ENCODE assay signal across 12 cellular contexts in the genomic region with DNA sequence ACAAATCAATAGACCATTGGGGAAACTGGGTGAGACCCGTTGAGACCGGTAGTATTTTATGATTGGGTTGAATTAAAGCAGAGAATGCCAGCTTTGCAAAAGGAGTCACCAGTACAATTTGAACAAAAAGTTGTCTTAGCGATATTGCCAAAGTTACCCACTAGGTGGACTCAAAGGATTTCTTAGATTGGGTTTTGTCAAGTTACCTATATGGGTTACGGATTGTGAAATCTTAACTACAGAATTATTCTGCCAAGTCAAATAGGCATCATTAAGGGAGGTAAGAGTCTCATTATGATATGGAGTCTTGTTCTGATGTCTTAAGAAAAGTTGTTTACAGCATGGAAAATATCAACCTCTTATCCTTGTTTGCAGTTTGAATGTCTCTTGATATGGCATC. TPM values are rescaled to one million over a fixed set of nuclear protein-coding genes. Genes with fewer than 3 reads are reported as not detected.
DNase-seq lines count a peak whose midpoint lies in the region; ATAC-seq and TF ChIP-seq lines count a peak whose summit lies in the region.
"Had no signal": no experiment of that assay in that cellular context is flagged by ENCODE, and none has a peak within 500 bp of the region (broad histone marks: within the 10 kb centered on the region; RNA-seq: fewer than 3 reads in every experiment).

No MANE protein-coding gene starts in this region.

- intact Hi-C loops in Caco-2 (cut with micrococcal nuclease; ENCODE audit: unreplicated experiment): loop anchor here (1.0 kb wide), 1 partner anchor 308 kb away; no protein-coding TSS in a partner anchor
- intact Hi-C loops in PC-3 (cut with micrococcal nuclease): no loop called here

- no peaks in the 10 kb centered on the region for H3K9me3 Mint-ChIP-seq in Caco-2 (ENCODE audit: unreplicated experiment)
- peaks cover 29 to 43% of the 10 kb centered on the region in 2 experiments for H3K9me3 Mint-ChIP-seq in H9
- H3K9me3 Mint-ChIP-seq in glutamatergic neuron (ENCODE audit: unreplicated experiment): no peaks in the 10 kb centered on the region
- H3K9me3 Mint-ChIP-seq in stimulated activated naive CD8-positive, alpha-beta T cell treated with anti-CD3 and anti-CD28 coated beads, Interleukin-15, amount 100 ng/mL, for 72 hours: no peaks in the 10 kb centered on the region
- H3K9me3 Mint-ChIP-seq: dendritic cell treated with granulocyte-macrophage colony-stimulating factor and Interleukin-4, amounts not matched to agents 40 ng/mL and 50 ng/mL, for 4 days had no signal

- H2AFZ ChIP-seq in H9 (ENCODE audit: low read length): no peak overlapping the region
- H2AFZ ChIP-seq in PC-3 (ENCODE audit: low read length): no peak overlapping the region

- H4K20me1 ChIP-seq in H9 (ENCODE audit: control insufficient read depth, insufficient read depth, insufficient read length) (no peaks in the 10 kb centered on the region), PC-3 (ENCODE audit: low read length) (no peaks in the 10 kb centered on the region)

- H3K4me2 ChIP-seq in H9 (ENCODE audit: insufficient read depth, insufficient read length, low read length) (no peak overlapping the region), PC-3 (ENCODE audit: low read length) (no peak overlapping the region)

- no peak overlapping the region for H3K18ac ChIP-seq in H9 (ENCODE audit: insufficient read length, low read depth, low read length)

- no peaks in the 10 kb centered on the region for H3K36me3 ChIP-seq in Caco-2 (ENCODE audit: control insufficient read depth, insufficient read depth, low read length)
- H3K36me3 ChIP-seq in PC-3 (ENCODE audit: low read depth, low read length): no peaks in the 10 kb centered on the region

- H3K23me2 ChIP-seq in H9 (ENCODE audit: insufficient read length, low read depth, low read length, poor library complexity, severe bottlenecking): no peaks in the 10 kb centered on the region

- H3K27me3 Mint-ChIP-seq in Caco-2 (ENCODE audit: insufficient read depth, unreplicated experiment) (no peaks in the 10 kb centered on the region), H9 (ENCODE audit: low read depth) (0 out of 2 replicates have a peak, but pooled peaks cover 1% of the 10 kb centered on the region), glutamatergic neuron (ENCODE audit: unreplicated experiment) (no peaks in the 10 kb centered on the region)
- H3K27me3 Mint-ChIP-seq in stimulated activated naive CD8-positive, alpha-beta T cell treated with anti-CD3 and anti-CD28 coated beads, Interleukin-15, amount 100 ng/mL, for 72 hours: no peaks in the 10 kb centered on the region
- H3K27me3 Mint-ChIP-seq: dendritic cell treated with granulocyte-macrophage colony-stimulating factor and Interleukin-4, amounts not matched to agents 40 ng/mL and 50 ng/mL, for 4 days had no signal

- H4K91ac ChIP-seq in H9 (ENCODE audit: insufficient read length, low read depth, low read length): no peak overlapping the region

- no peak overlapping the region for H2BK120ac ChIP-seq in H9 (ENCODE audit: low read depth, low read length, poor library complexity, severe bottlenecking)

- no peaks in the 10 kb centered on the region for H3K36me3 Mint-ChIP-seq in Caco-2 (ENCODE audit: insufficient read depth, unreplicated experiment)
- H3K36me3 Mint-ChIP-seq in H9 (ENCODE audit: insufficient read depth in 1 of 3, low read depth in 3 of 3): no peaks in the 10 kb centered on the region
- no peaks in the 10 kb centered on the region for H3K36me3 Mint-ChIP-seq in glutamatergic neuron (ENCODE audit: unreplicated experiment)

- no peak overlapping the region for H2BK15ac ChIP-seq in H9 (ENCODE audit: low read depth, low read length)

- H3K9ac ChIP-seq in H9 (ENCODE audit: extremely low read depth, insufficient read length, low read length) (no peak overlapping the region), PC-3 (ENCODE audit: low read length) (no peak overlapping the region)

- H3F3A ChIP-seq in PC-3 (ENCODE audit: low read length, unreplicated experiment): no peaks in the 10 kb centered on the region

- H3K27ac ChIP-seq in H9 (ENCODE audit: insufficient read length, low read depth, low read length) (no peak overlapping the region), PC-3 (ENCODE audit: low read length) (no peak overlapping the region)

- CTCF ChIA-PET in Caco-2 (lab: Charles Lee): no interaction called here
- CTCF ChIA-PET in PC-3 (lab: Charles Lee): no interaction called here

- BruUV-seq in Caco-2 (replicated peaks; lab: Mats Ljungman, UMichigan) (no TSS peak), PC-3 (replicated peaks; lab: Mats Ljungman, UMichigan) (no TSS peak)

- no peak overlapping the region for H4K8ac ChIP-seq in H9 (replicated peaks; ENCODE audit: insufficient read length, low read depth, low read length)

- H3K4me3 Mint-ChIP-seq in Caco-2 (ENCODE audit: unreplicated experiment): no peak overlapping the region
- no peak overlapping the region for H3K4me3 Mint-ChIP-seq in H9
- H3K4me3 Mint-ChIP-seq in glutamatergic neuron (ENCODE audit: unreplicated experiment): no peak overlapping the region
- no peak overlapping the region for H3K4me3 Mint-ChIP-seq in stimulated activated naive CD8-positive, alpha-beta T cell treated with anti-CD3 and anti-CD28 coated beads, Interleukin-15, amount 100 ng/mL, for 72 hours
- H3K4me3 Mint-ChIP-seq: dendritic cell treated with granulocyte-macrophage colony-stimulating factor and Interleukin-4, amounts not matched to agents 40 ng/mL and 50 ng/mL, for 4 days had no signal

- H3K4me1 Mint-ChIP-seq in Caco-2 (ENCODE audit: low read depth, unreplicated experiment) (no peaks in the 10 kb centered on the region), H9 (peaks cover 2 to 5% of the 10 kb centered on the region in 2 experiments; a peak in 3 of 4 replicates), glutamatergic neuron (ENCODE audit: low read depth, unreplicated experiment) (no peaks in the 10 kb centered on the region)
- H3K4me1 Mint-ChIP-seq in stimulated activated naive CD8-positive, alpha-beta T cell treated with anti-CD3 and anti-CD28 coated beads, Interleukin-15, amount 100 ng/mL, for 72 hours: no peaks in the 10 kb centered on the region

- H4K5ac ChIP-seq in H9 (ENCODE audit: insufficient read length, low read depth, low read length): no peak overlapping the region

- TF ChIP-seq CTCF in Caco-2 (IDR thresholded peaks at IDR 0.05; ENCODE audit: insufficient read depth in 1 of 2, low read depth in 1 of 2, low read length in 1 of 2, severe bottlenecking in 1 of 2, unreplicated experiment in 1 of 2) (peak; percentile 21 to 26), H9 (conservative IDR thresholded peaks at IDR 0.05) (peak; percentile 53), PC-3 (conservative IDR thresholded peaks at IDR 0.05; ENCODE audit: low read depth, low read length) (peak; percentile 64), glutamatergic neuron (IDR thresholded peaks at IDR 0.05; ENCODE audit: partially characterized antibody, unreplicated experiment) (peak; percentile 20)

- H3K9me3 ChIP-seq in Caco-2 (no peaks in the 10 kb centered on the region), H9 (ENCODE audit: control insufficient read depth, low read depth, low read length) (no peaks in the 10 kb centered on the region), PC-3 (ENCODE audit: low read length) (no peaks in the 10 kb centered on the region)

- no peak overlapping the region for H3K4me3 ChIP-seq in Caco-2 (ENCODE audit: low read depth, low read length)
- no peak overlapping the region for H3K4me3 ChIP-seq in PC-3 (ENCODE audit: low read length)

- POLR2A ChIA-PET in Caco-2 (lab: Charles Lee): no interaction called here
- POLR2A ChIA-PET in PC-3 (lab: Charles Lee; ENCODE audit: unreplicated experiment): no interaction called here

- no peak overlapping the region for H2BK20ac ChIP-seq in H9 (ENCODE audit: low read depth, low read length, poor library complexity, severe bottlenecking)

- H2BK5ac ChIP-seq in H9 (ENCODE audit: insufficient read length, low read length): no peak overlapping the region

- no peak overlapping the region for H3K27ac Mint-ChIP-seq in Caco-2 (ENCODE audit: unreplicated experiment)
- H3K27ac Mint-ChIP-seq in H9: no peak overlapping the region
- H3K27ac Mint-ChIP-seq in glutamatergic neuron (ENCODE audit: unreplicated experiment): no peak overlapping the region
- H3K27ac Mint-ChIP-seq in stimulated activated naive CD8-positive, alpha-beta T cell treated with anti-CD3 and anti-CD28 coated beads, Interleukin-15, amount 100 ng/mL, for 72 hours: no peak overlapping the region
- H3K27ac Mint-ChIP-seq: dendritic cell treated with granulocyte-macrophage colony-stimulating factor and Interleukin-4, amounts not matched to agents 40 ng/mL and 50 ng/mL, for 4 days had no signal

- H2AK5ac ChIP-seq in H9 (ENCODE audit: insufficient read length, low read length): no peak overlapping the region

- DNase-seq in Caco-2 (peak in 1 of 2 experiments; percentile 13), H9 (no peak), PC-3 (peak; percentile 75), glutamatergic neuron (no peak), mesenteric fat pad (ENCODE audit: low spot score) (no peak), amniotic stem cell (lab: John Stamatoyannopoulos, UW) (no peak)
- no peak for DNase-seq in stimulated activated naive CD8-positive, alpha-beta T cell treated with anti-CD3 and anti-CD28 coated beads, Interleukin-15, amount 100 ng/mL, for 72 hours
- DNase-seq: NCI-H510A treated with DMSO at 0.1 percent for 48 hours; stimulated activated CD4-positive, alpha-beta T cell treated with anti-CD3 and anti-CD28 coated beads, Interleukin-4, amount 100 ng/mL, for 1 hour had no signal

- no peak overlapping the region for H3K4ac ChIP-seq in H9 (ENCODE audit: low read depth, low read length)

- no peak overlapping the region for H3T11ph ChIP-seq in H9 (ENCODE audit: low read length)

- H3K27me3 ChIP-seq in Caco-2 (replicated peaks; ENCODE audit: control insufficient read depth, insufficient read depth, low read length): no peaks in the 10 kb centered on the region
- no peaks in the 10 kb centered on the region for H3K27me3 ChIP-seq in H9 (ENCODE audit: insufficient read depth, low read length)
- no peaks in the 10 kb centered on the region for H3K27me3 ChIP-seq in PC-3 (ENCODE audit: low read length)

- H2BK12ac ChIP-seq in H9 (ENCODE audit: insufficient read length, low read depth, low read length): no peak overlapping the region

- no peak overlapping the region for H3K14ac ChIP-seq in H9 (ENCODE audit: insufficient read depth, low read length)

- no peak overlapping the region for H3K56ac ChIP-seq in H9 (ENCODE audit: insufficient read length, low read depth, low read length)

- H3K4me1 ChIP-seq in Caco-2 (no peaks in the 10 kb centered on the region), H9 (ENCODE audit: insufficient read depth, low read length) (no peaks in the 10 kb centered on the region), PC-3 (ENCODE audit: insufficient read depth, low read length) (no peaks in the 10 kb centered on the region)

- WGBS in H9 (ENCODE audit: extremely low coverage, insufficient read length, low lambda C conversion rate): no CpG with 5 or more reads among the region's 4 CpGs

- no peak overlapping the region for H3K23ac ChIP-seq in H9 (ENCODE audit: insufficient read length, low read depth, low read length)

- H3K79me1 ChIP-seq in H9 (ENCODE audit: insufficient read depth, low read depth, low read length, poor library complexity, severe bottlenecking): no peaks in the 10 kb centered on the region

- peak; percentile 42; the same call in 1 of the 2 replicates for ATAC-seq in PC-3
- ATAC-seq in HG02938 (IDR thresholded peaks at IDR 0.05; ENCODE audit: unreplicated experiment): no peak
- ATAC-seq in stimulated activated naive CD8-positive, alpha-beta T cell treated with anti-CD3 and anti-CD28 coated beads, Interleukin-15, amount 100 ng/mL, for 72 hours: no peak

- H3K79me2 ChIP-seq in H9 (ENCODE audit: insufficient read depth, low read length): no peaks in the 10 kb centered on the region
- H3K79me2 ChIP-seq in PC-3 (ENCODE audit: low read length): no peaks in the 10 kb centered on the region

- no peaks in the 10 kb centered on the region for H3K9me2 ChIP-seq in PC-3 (replicated peaks; ENCODE audit: low read length)

RNA-seq across cellular contexts. Expression of a gene that starts 15.0 kb away (rescaled TPM):
- not detected in 2 replicates for total RNA-seq in Caco-2 (2022)
- not detected in 2 replicates for total RNA-seq in H9 (2021)
- total RNA-seq in PC-3 (2014; rRNA removed): not detected in 2 replicates
- total RNA-seq in glutamatergic neuron (ENCODE audit: unreplicated experiment): not detected
- total RNA-seq in mesenteric fat pad: not detected
- total RNA-seq: G401 had no signal

RNA-seq across cellular contexts. Expression of a gene that starts 19.9 kb away (rescaled TPM):
- not detected in 2 replicates for total RNA-seq in Caco-2 (2022)
- not detected in 2 replicates for total RNA-seq in H9 (2021)
- not detected in 2 replicates for total RNA-seq in PC-3 (2014; rRNA removed)
- not detected for total RNA-seq in glutamatergic neuron (ENCODE audit: unreplicated experiment)
- total RNA-seq in mesenteric fat pad: not detected
- total RNA-seq: G401 had no signal

RNA-seq across cellular contexts. Expression of a gene that starts 24.7 kb away (rescaled TPM):
- total RNA-seq in Caco-2 (2022): not detected in 2 replicates
- not detected in 2 replicates for total RNA-seq in H9 (2021)
- not detected in 2 replicates for total RNA-seq in PC-3 (2014; rRNA removed)
- not detected for total RNA-seq in glutamatergic neuron (ENCODE audit: unreplicated experiment)
- not detected for total RNA-seq in mesenteric fat pad
- total RNA-seq: G401 had no signal

RNA-seq across cellular contexts. Expression of a gene that starts 29.6 kb away (rescaled TPM):
- not detected in 2 replicates for total RNA-seq in Caco-2 (2022)
- not detected in 2 replicates for total RNA-seq in H9 (2021)
- not detected in 2 replicates for total RNA-seq in PC-3 (2014; rRNA removed)
- total RNA-seq in glutamatergic neuron (ENCODE audit: unreplicated experiment): not detected
- total RNA-seq in mesenteric fat pad: not detected
- total RNA-seq: G401 had no signal

RNA-seq across cellular contexts. Expression of a gene that starts 34.4 kb away (rescaled TPM):
- total RNA-seq in Caco-2 (2022) (not detected in 2 replicates), H9 (2021) (not detected in 2 replicates), PC-3 (2014; rRNA removed) (not detected in 2 replicates), glutamatergic neuron (ENCODE audit: unreplicated experiment) (not detected), mesenteric fat pad (not detected)
- total RNA-seq: G401 had no signal
